ENCODE assay signal across 8 cellular contexts in genomic region chr3:71129611-71130515, GRCh38.
DNase-seq lines count a peak whose midpoint lies in the region; ATAC-seq, FAIRE-seq and TF ChIP-seq lines count a peak whose summit lies in the region.

No MANE protein-coding gene starts in this region.

- H3K9me2 ChIP-seq in DOHH2 (replicated peaks; ENCODE audit: control insufficient read depth, low read length): no peaks in the 10 kb centered on the region

- DNase-seq in activated naive CD4-positive, alpha-beta T cell treated with anti-CD3 and anti-CD28 coated beads, Interleukin-2, amount 50 U/mL, for 72 hours (ENCODE audit: low spot score in 2 of 2): no peak
- DNase-seq in heart right ventricle (no peak), renal cortical epithelial cell (ENCODE audit: low read depth) (peak; percentile 49), NCI-H1436 (lab: John Stamatoyannopoulos, UW) (no peak), HTR-8/SVneo (ENCODE audit: insufficient read length, low spot score) (no peak), SIG-M5 treated with dmso at 0.1 percent for 504 hours (lab: John Stamatoyannopoulos, UW; ENCODE audit: unreplicated experiment) (no peak)

- H3K9me3 ChIP-seq in DOHH2 (ENCODE audit: control insufficient read depth, insufficient read depth, low read length) (no peaks in the 10 kb centered on the region), KOPT-K1 (ENCODE audit: insufficient read depth, low read length, poor library complexity, severe bottlenecking) (no peaks in the 10 kb centered on the region), heart right ventricle (no peaks in the 10 kb centered on the region)

- intact Hi-C loops in heart right ventricle (cut with DNase I): loop anchor here in 8 of 10 donors (2.0 to 10.0 kb wide), 14 partner anchors 63 to 455 kb away; partner anchors contain the start of gene FOXP1 (in 5 of the 8)

- WGBS in heart right ventricle, 2 donors: 0 to 1% methylated on average over 14 of the region's 14 CpGs

- H3K27ac ChIP-seq in DOHH2 (ENCODE audit: low read depth, low read length) (peak overlapping the region; percentile 69), KOPT-K1 (ENCODE audit: low read depth, low read length, poor library complexity, severe bottlenecking) (peak overlapping the region; percentile 83), heart right ventricle (peak overlapping the region; percentile 74 to 94 (median 87))

- H3K4me3 ChIP-seq in DOHH2 (ENCODE audit: low read length) (peak overlapping the region; percentile 80), heart right ventricle (peak overlapping the region; percentile 33 to 65 (median 58))

- peaks cover 6% of the 10 kb centered on the region for H4K20me1 ChIP-seq in DOHH2 (ENCODE audit: control insufficient read depth, insufficient read depth, low read depth, low read length)

- peaks cover 9 to 26% of the 10 kb centered on the region in 2 donors for H3K36me3 Mint-ChIP-seq in activated naive CD4-positive, alpha-beta T cell treated with anti-CD3 and anti-CD28 coated beads, Interleukin-2, amount 50 U/mL, for 72 hours

- H3K79me2 ChIP-seq in DOHH2 (ENCODE audit: control insufficient read depth, low read length): peaks cover 49% of the 10 kb centered on the region

- H3K36me3 ChIP-seq in DOHH2 (ENCODE audit: control insufficient read depth, low read length): peaks cover 11% of the 10 kb centered on the region; the same call in 1 of the 2 replicates
- H3K36me3 ChIP-seq in KOPT-K1 (ENCODE audit: insufficient read depth, low read length): no peaks in the 10 kb centered on the region
- H3K36me3 ChIP-seq in heart right ventricle: no peaks in the 10 kb centered on the region

- H3K27ac Mint-ChIP-seq in activated naive CD4-positive, alpha-beta T cell treated with anti-CD3 and anti-CD28 coated beads, Interleukin-2, amount 50 U/mL, for 72 hours: peak overlapping the region; percentile 97 to 98

- H3K4me1 ChIP-seq in DOHH2 (ENCODE audit: control insufficient read depth, low read length) (peaks cover 49% of the 10 kb centered on the region), heart right ventricle (peaks cover 10 to 79% (median 54%) of the 10 kb centered on the region in 9 donors)

- no peaks in the 10 kb centered on the region for H3K27me3 ChIP-seq in DOHH2 (ENCODE audit: control insufficient read depth, low read length)
- H3K27me3 ChIP-seq in heart right ventricle: no peaks in the 10 kb centered on the region

- ATAC-seq in activated naive CD4-positive, alpha-beta T cell treated with anti-CD3 and anti-CD28 coated beads, Interleukin-2, amount 50 U/mL, for 72 hours: peak; percentile 3 to 12
- peak; percentile 7 to 41 (median 28) for ATAC-seq in heart right ventricle

- FAIRE-seq in HTR-8/SVneo (lab: Jason Lieb, UNC): no peak

- no peaks in the 10 kb centered on the region; the same call in 1 of the 2 replicates for H3F3A ChIP-seq in DOHH2 (ENCODE audit: control insufficient read depth, insufficient read depth)

- no peak for TF ChIP-seq CTCF in DOHH2 (IDR thresholded peaks at IDR 0.05; ENCODE audit: low read depth, low read length, poor library complexity, severe bottlenecking)
- TF ChIP-seq CTCF in heart right ventricle (IDR thresholded peaks at IDR 0.05): peak in 1 of 9 donors; percentile 7

- peak overlapping the region; percentile 95 for H3K4me2 ChIP-seq in DOHH2 (ENCODE audit: low read length)

- no peaks in the 10 kb centered on the region for H3K9me3 Mint-ChIP-seq in activated naive CD4-positive, alpha-beta T cell treated with anti-CD3 and anti-CD28 coated beads, Interleukin-2, amount 50 U/mL, for 72 hours
